In the genomic region with DNA sequence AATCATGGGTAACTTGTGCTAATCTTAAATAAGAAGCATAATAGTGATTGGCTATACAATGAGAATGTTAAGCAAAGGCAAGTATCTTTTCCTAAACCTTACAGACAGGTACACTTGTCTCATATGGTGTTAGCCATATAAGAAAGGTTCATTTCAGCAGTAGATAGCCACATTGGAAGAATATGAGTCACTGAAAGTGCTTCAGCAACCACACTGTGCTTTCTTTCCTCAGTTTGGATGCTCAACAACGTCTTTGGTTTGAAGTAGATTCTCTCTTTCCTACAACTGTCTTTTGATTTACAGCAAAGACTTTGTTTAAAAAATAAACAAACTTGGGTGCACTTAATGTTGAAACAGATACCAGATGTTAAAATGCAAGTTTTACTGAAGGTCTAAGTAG, we compare ENCODE assay signal across 13 cellular contexts. TPM values are rescaled to one million over a fixed set of nuclear protein-coding genes. Genes with fewer than 3 reads are reported as not detected.
A peak's percentile ranks its signal among the peaks of the same experiment; 100 is the strongest.
DNase-seq lines count a peak whose midpoint lies in the region; ATAC-seq, FAIRE-seq and TF ChIP-seq lines count a peak whose summit lies in the region.
"Had no signal": no experiment of that assay in that cellular context is flagged by ENCODE, and none has a peak within 500 bp of the region (broad histone marks: within the 10 kb centered on the region; RNA-seq: fewer than 3 reads in every experiment).

No MANE protein-coding gene starts in this region.

- no peaks in the 10 kb centered on the region for H3K9me2 ChIP-seq in GM23248 (ENCODE audit: insufficient read depth)

- no peak for TF ChIP-seq POLR2A in GM12891 (IDR thresholded peaks at IDR 0.05; ENCODE audit: low read depth, low read length)

- H3K36me3 ChIP-seq in KMS-11 (ENCODE audit: insufficient read depth) (no peaks in the 10 kb centered on the region), lower lobe of right lung (no peaks in the 10 kb centered on the region), GM23248 (ENCODE audit: low read depth) (no peaks in the 10 kb centered on the region)
- H3K36me3 ChIP-seq: HAP-1 had no signal

- peak; percentile 95 for FAIRE-seq in GM12891 (lab: Jason Lieb, UNC)

- TF ChIP-seq CTCF in KMS-11 (conservative IDR thresholded peaks at IDR 0.05; ENCODE audit: low read depth, low read length), result no peak
- no peak for TF ChIP-seq CTCF in lower lobe of right lung (IDR thresholded peaks at IDR 0.05)

- H3K4me1 ChIP-seq in KMS-11 (ENCODE audit: low read depth, poor library complexity, severe bottlenecking) (peaks cover 52% of the 10 kb centered on the region), lower lobe of right lung (peaks cover 4% of the 10 kb centered on the region), GM23248 (ENCODE audit: insufficient read depth) (no peaks in the 10 kb centered on the region)
- H3K4me1 ChIP-seq: HAP-1 had no signal

- 0 out of 2 replicates have a peak, but pooled peaks cover 5% of the 10 kb centered on the region for H3F3A ChIP-seq in GM23248 (ENCODE audit: insufficient read depth)

- no peak overlapping the region for H3K9ac ChIP-seq in KMS-11
- H3K9ac ChIP-seq in GM23248, result no peak overlapping the region

- DNase-seq in GM12891 (ENCODE audit: insufficient read length, low spot score) (no peak), NCI-H2029 (lab: John Stamatoyannopoulos, UW) (no peak), lower lobe of right lung (no peak), GM23248 (no peak)
- no peak for DNase-seq in activated CD8-positive, alpha-beta memory T cell treated with anti-CD3 and anti-CD28 coated beads, Interleukin-2, amount 50 U/mL, for 48 hours
- DNase-seq: COR-L47, NCI-H1105, right cardiac atrium had no signal

- H4K20me1 ChIP-seq in KMS-11 (ENCODE audit: insufficient read depth) (no peaks in the 10 kb centered on the region), GM23248 (ENCODE audit: insufficient read depth) (no peaks in the 10 kb centered on the region)

- H3K79me2 ChIP-seq in KMS-11 (ENCODE audit: insufficient read depth, low read depth) (peaks cover 65% of the 10 kb centered on the region), GM23248 (ENCODE audit: insufficient read depth) (peaks cover 100% of the 10 kb centered on the region)

- H3K27ac ChIP-seq in KMS-11, result no peak overlapping the region
- H3K27ac ChIP-seq in lower lobe of right lung, result no peak overlapping the region
- H3K27ac ChIP-seq in GM23248, result no peak overlapping the region
- H3K27ac ChIP-seq: VCaP had no signal

- ATAC-seq in GM19324 (IDR thresholded peaks at IDR 0.05; ENCODE audit: low FRiP score, unreplicated experiment) (peak; percentile 54), HG02852 (IDR thresholded peaks at IDR 0.05; ENCODE audit: unreplicated experiment) (peak; percentile 89), lower lobe of right lung (no peak)
- ATAC-seq: right cardiac atrium had no signal

- no peak overlapping the region for H3K4me3 ChIP-seq in KMS-11 (IDR thresholded peaks at IDR 0.05; ENCODE audit: insufficient read depth, low read depth, low read length)
- no peak overlapping the region for H3K4me3 ChIP-seq in lower lobe of right lung
- H3K4me3 ChIP-seq in GM23248, result no peak overlapping the region
- H3K4me3 ChIP-seq: HAP-1 had no signal

- in situ Hi-C loops in GM23248 (cut with MboI), result no loop called here

- no peak overlapping the region for H2AFZ ChIP-seq in KMS-11 (ENCODE audit: low read depth)
- H2AFZ ChIP-seq in GM23248, result no peak overlapping the region

- H3K4me2 ChIP-seq in KMS-11 (peak overlapping the region; percentile 4; the same call in 1 of the 2 replicates), GM23248 (ENCODE audit: unreplicated experiment) (no peak overlapping the region)

- H3K27me3 ChIP-seq in KMS-11 (ENCODE audit: insufficient read depth, low read depth) (no peaks in the 10 kb centered on the region), lower lobe of right lung (ENCODE audit: low read depth) (no peaks in the 10 kb centered on the region), GM23248 (replicated peaks; ENCODE audit: insufficient read depth) (no peaks in the 10 kb centered on the region)

- 94 to 97% methylated on average over 1 of the region's 1 CpG for WGBS in GM23248 (ENCODE audit: low coverage in 1 of 2, low lambda C conversion rate in 2 of 2, missing lambda C conversion rate in 2 of 2), 2 experiments

- intact Hi-C loops in lower lobe of right lung (cut with DNase I), result no loop called here

- H3K9me3 ChIP-seq in lower lobe of right lung, result peaks cover 23% of the 10 kb centered on the region
- no peaks in the 10 kb centered on the region for H3K9me3 ChIP-seq in GM23248 (ENCODE audit: low read depth)

TF ChIP-seq in GM12891, 5 proteins besides CTCF, POLR2A, EP300 and RAD21:
- no peak for TF ChIP-seq TAF1 (IDR thresholded peaks at IDR 0.05; ENCODE audit: low read depth, low read length)
- no peak for TF ChIP-seq POU2F2 (IDR thresholded peaks at IDR 0.05; ENCODE audit: low read depth, low read length)
- TF ChIP-seq SPI1 (IDR thresholded peaks at IDR 0.05; ENCODE audit: low read depth, low read length), result no peak
- no peak for TF ChIP-seq POLR2AphosphoS5 (IDR thresholded peaks at IDR 0.05; ENCODE audit: low read depth, low read length)
- no peak for TF ChIP-seq PAX5 (IDR thresholded peaks at IDR 0.05; ENCODE audit: insufficient read depth, low read length, severe bottlenecking)

RNA-seq across cellular contexts. Expression of a gene that starts 8.9 kb away (rescaled TPM):
- polyA plus RNA-seq in GM12891 (2012; ENCODE audit: low read depth, missing spikeins), result 9.3 TPM
- 32.6 TPM for total RNA-seq in lower lobe of right lung
- total RNA-seq in GM23248 (2014; rRNA removed; shearing (Covaris generic)), result 15.8 and 16.8 TPM in 2 replicates
- 8.6 and 10.5 TPM in 2 replicates for polyA plus RNA-seq in GM23248 (2016; fragmentation: Nextera tagmentation; extraction: Ambion mirVana)

Comparison
In these comparisons a context has a peak if more than half of its experiments do, and no peak if none do; other contexts are left out.
1. ATAC-seq: peak in GM19324 (single experiment) and HG02852 (single experiment); none in lower lobe of right lung (0 of 2).